In the genomic region with DNA sequence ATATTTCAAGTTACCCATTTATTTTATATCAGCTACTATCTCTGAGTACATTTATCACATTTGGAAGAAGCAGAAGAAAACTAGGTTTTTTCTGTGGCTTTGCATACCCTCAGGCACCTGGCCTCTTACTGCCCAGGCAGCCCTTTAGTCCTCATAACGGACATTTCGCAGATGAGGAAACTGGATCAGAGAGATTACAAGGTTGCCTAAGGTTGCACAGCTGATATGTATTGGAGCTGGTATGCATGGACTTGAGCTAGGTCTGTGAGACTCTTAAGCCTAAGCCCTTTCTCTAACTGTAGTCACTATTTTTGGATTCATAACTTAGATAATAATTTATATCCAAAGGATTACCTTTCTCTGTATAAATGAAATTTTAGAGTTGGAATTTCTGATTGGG, we compare ENCODE assay signal across 28 cellular contexts.
"Had no signal": no experiment of that assay in that cellular context is flagged by ENCODE, and none has a peak within 500 bp of the region (broad histone marks: within the 10 kb centered on the region; RNA-seq: fewer than 3 reads in every experiment).

No MANE protein-coding gene starts in this region.

- H3K36me3 ChIP-seq: adrenal gland, breast epithelium, gastrocnemius medialis, ovary, right lobe of liver, tibial nerve had no signal

- H3K27me3 ChIP-seq: ovary had no signal

- H3K27ac ChIP-seq: adrenal gland, breast epithelium, gastrocnemius medialis, ovary, right lobe of liver, tibial nerve had no signal

- H3K4me3 ChIP-seq: adrenal gland, breast epithelium, gastrocnemius medialis, ovary, right lobe of liver, tibial nerve had no signal

- H3K9me3 ChIP-seq: adrenal gland, breast epithelium, gastrocnemius medialis, right lobe of liver, tibial nerve had no signal

- H3K4me3 Mint-ChIP-seq: activated CD4-positive, alpha-beta T cell treated with anti-CD3 and anti-CD28 coated beads for 36 hours; activated CD8-positive, alpha-beta memory T cell treated with anti-CD3 and anti-CD28 coated beads, Interleukin-2, amount 10 ng/mL, durations not matched to agents 7 days and 5 days; activated CD8-positive, alpha-beta T cell treated with anti-CD3 and anti-CD28 coated beads, Interleukin-2, amount 10 ng/mL, durations not matched to agents 7 days and 5 days; activated naive CD8-positive, alpha-beta T cell treated with anti-CD3 and anti-CD28 coated beads for 36 hours; dendritic cell treated with granulocyte-macrophage colony-stimulating factor and Interleukin-4, amounts not matched to agents 40 ng/mL and 50 ng/mL, for 4 days; endodermal cell; naive thymus-derived CD4-positive, alpha-beta T cell; T-helper 17 cell had no signal

- ATAC-seq: activated CD4-positive, alpha-beta T cell treated with anti-CD3 and anti-CD28 coated beads for 36 hours; activated CD8-positive, alpha-beta memory T cell treated with anti-CD3 and anti-CD28 coated beads, Interleukin-2, amount 10 ng/mL, durations not matched to agents 7 days and 5 days; activated CD8-positive, alpha-beta T cell treated with anti-CD3 and anti-CD28 coated beads, Interleukin-2, amount 10 ng/mL, durations not matched to agents 7 days and 5 days; esophagus mucosa; gastrocnemius medialis; left cardiac atrium; left ventricle myocardium superior; naive thymus-derived CD4-positive, alpha-beta T cell; right lobe of liver; T-helper 17 cell had no signal

- H3K27ac Mint-ChIP-seq: activated CD4-positive, alpha-beta T cell treated with anti-CD3 and anti-CD28 coated beads for 36 hours; activated CD8-positive, alpha-beta memory T cell treated with anti-CD3 and anti-CD28 coated beads, Interleukin-2, amount 10 ng/mL, durations not matched to agents 7 days and 5 days; activated CD8-positive, alpha-beta T cell treated with anti-CD3 and anti-CD28 coated beads, Interleukin-2, amount 10 ng/mL, durations not matched to agents 7 days and 5 days; activated naive CD8-positive, alpha-beta T cell treated with anti-CD3 and anti-CD28 coated beads for 36 hours; dendritic cell treated with granulocyte-macrophage colony-stimulating factor and Interleukin-4, amounts not matched to agents 40 ng/mL and 50 ng/mL, for 4 days; endodermal cell; progenitor cell of endocrine pancreas; T-helper 17 cell had no signal

- H3K9me3 Mint-ChIP-seq: dendritic cell treated with granulocyte-macrophage colony-stimulating factor and Interleukin-4, amounts not matched to agents 40 ng/mL and 50 ng/mL, for 4 days had no signal

- DNase-seq: activated CD4-positive, alpha-beta T cell treated with anti-CD3 and anti-CD28 coated beads for 36 hours; activated CD4-positive, CD25-positive, alpha-beta regulatory T cell; activated CD8-positive, alpha-beta memory T cell treated with anti-CD3 and anti-CD28 coated beads, Interleukin-2, amount 10 ng/mL, durations not matched to agents 7 days and 5 days; activated CD8-positive, alpha-beta T cell treated with anti-CD3 and anti-CD28 coated beads, Interleukin-2, amount 10 ng/mL, durations not matched to agents 7 days and 5 days; activated naive CD4-positive, alpha-beta T cell treated with Interleukin-2 at 50 U/mL for 16 hours; activated naive CD8-positive, alpha-beta T cell treated with anti-CD3 and anti-CD28 coated beads for 36 hours; activated T-cell treated with anti-CD3 and anti-CD28 coated beads, Interleukin-2, amount 50 U/mL, for 48 hours; adrenal gland; aorta; central memory CD4-positive, alpha-beta T cell; endodermal cell; gastrocnemius medialis; glutamatergic neuron; left cardiac atrium; left ventricle myocardium superior; mammary epithelial cell; midbrain; naive thymus-derived CD4-positive, alpha-beta T cell; ovary; right lobe of liver; stimulated activated CD4-positive, alpha-beta T cell treated with anti-CD3 and anti-CD28 coated beads, Interleukin-2, amount 100 ng/mL, for 48 hours; stimulated activated naive CD4-positive, alpha-beta T cell treated with Interleukin-2 at 50 U/mL for 16 hours; T-helper 17 cell had no signal
